ENCODE assay signal across 13 cellular contexts in the genomic region with DNA sequence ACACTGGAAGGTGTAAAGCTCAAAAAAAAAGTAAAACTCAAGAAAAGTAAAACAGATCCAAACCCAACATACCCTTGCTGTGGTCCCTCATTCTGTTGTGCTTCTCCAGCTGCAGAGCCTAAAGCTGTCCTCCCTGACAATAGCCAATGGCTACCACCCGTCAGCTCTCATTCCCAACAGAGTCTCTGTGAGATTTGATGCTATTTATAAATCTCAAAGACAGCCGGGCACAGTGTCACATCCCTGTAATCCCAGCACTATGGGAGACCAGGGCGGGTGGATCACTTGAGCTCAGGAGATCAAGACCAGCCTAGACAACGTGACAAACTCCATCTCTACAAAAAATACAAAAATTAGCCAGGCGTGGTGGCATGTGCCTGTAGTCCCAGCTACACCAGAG.
A peak's percentile ranks its signal among the peaks of the same experiment; 100 is the strongest.
DNase-seq lines count a peak whose midpoint lies in the region; ATAC-seq and TF ChIP-seq lines count a peak whose summit lies in the region.
"Had no signal": no experiment of that assay in that cellular context is flagged by ENCODE, and none has a peak within 500 bp of the region (broad histone marks: within the 10 kb centered on the region; RNA-seq: fewer than 3 reads in every experiment).

No MANE protein-coding gene starts in this region.

- H3F3A ChIP-seq in neural progenitor cell (ENCODE audit: low read depth), result no peaks in the 10 kb centered on the region

- ATAC-seq in left cardiac atrium, result peak; percentile 48 to 60

- H3K36me3 Mint-ChIP-seq in neural progenitor cell, result peaks cover 40% of the 10 kb centered on the region

- H3K4me3 Mint-ChIP-seq in neural progenitor cell, result no peak overlapping the region

- H3K27me3 ChIP-seq in KMS-11 (ENCODE audit: insufficient read depth, low read depth), result no peaks in the 10 kb centered on the region
- H3K27me3 ChIP-seq in WERI-Rb-1 (ENCODE audit: insufficient read depth, low read depth, severe bottlenecking), result no peaks in the 10 kb centered on the region
- no peaks in the 10 kb centered on the region for H3K27me3 ChIP-seq in neural progenitor cell
- H3K27me3 ChIP-seq: BLaER1 treated with 17β-estradiol and CSF1 and Interleukin-3, amounts not matched to agents 10 nM and 100 nM had no signal

- no peaks in the 10 kb centered on the region for H3K9me3 Mint-ChIP-seq in neural progenitor cell

- H3K4me2 ChIP-seq in KMS-11 (peak overlapping the region; percentile 86), neural progenitor cell (no peak overlapping the region)

- intact Hi-C loops in left cardiac atrium (cut with DNase I), result no loop called here

- H3K9me3 ChIP-seq in WERI-Rb-1 (ENCODE audit: severe bottlenecking) (no peaks in the 10 kb centered on the region), neural progenitor cell (ENCODE audit: low read depth) (no peaks in the 10 kb centered on the region)
- H3K9me3 ChIP-seq: BLaER1 treated with 17β-estradiol and CSF1 and Interleukin-3, amounts not matched to agents 10 nM and 100 nM had no signal

- H3K27ac ChIP-seq in KMS-11 (peak overlapping the region; percentile 92), WERI-Rb-1 (no peak overlapping the region), neural progenitor cell (no peak overlapping the region)
- H3K27ac ChIP-seq: BLaER1 treated with 17β-estradiol and CSF1 and Interleukin-3, amounts not matched to agents 10 nM and 100 nM had no signal

- no peak overlapping the region for H3K9ac ChIP-seq in KMS-11
- H3K9ac ChIP-seq in neural progenitor cell, result no peak overlapping the region
- H3K9ac ChIP-seq: BLaER1 treated with 17β-estradiol and CSF1 and Interleukin-3, amounts not matched to agents 10 nM and 100 nM had no signal

- H3K36me3 ChIP-seq in KMS-11 (ENCODE audit: insufficient read depth) (peaks cover 5% of the 10 kb centered on the region; the same call in 1 of the 2 replicates), WERI-Rb-1 (peaks cover 39% of the 10 kb centered on the region), neural progenitor cell (no peaks in the 10 kb centered on the region)

- peaks cover 47% of the 10 kb centered on the region for H3K4me1 Mint-ChIP-seq in neural progenitor cell

- no peak overlapping the region for H2AFZ ChIP-seq in KMS-11 (ENCODE audit: low read depth)
- H2AFZ ChIP-seq in neural progenitor cell (replicated peaks), result no peak overlapping the region

- DNase-seq in WERI-Rb-1 (peak; percentile 43), left cardiac atrium (no peak), putamen (ENCODE audit: low spot score) (peak; percentile 43), NCI-H2196 (lab: John Stamatoyannopoulos, UW; ENCODE audit: unreplicated experiment) (no peak), DMS114 treated with DMSO at 0.1 percent for 48 hours (lab: John Stamatoyannopoulos, UW; ENCODE audit: unreplicated experiment) (no peak), neural progenitor cell (ENCODE audit: low spot score) (no peak)
- DNase-seq: DMS 273 treated with DMSO at 0.1 percent for 48 hours, NCI-H1048, NCI-H2107, NCI-H446, SIG-M5 had no signal

- TF ChIP-seq CTCF in KMS-11 (conservative IDR thresholded peaks at IDR 0.05; ENCODE audit: low read depth, low read length) (no peak), WERI-Rb-1 (IDR thresholded peaks at IDR 0.05; ENCODE audit: low read depth, low read length) (no peak), neural progenitor cell (IDR thresholded peaks at IDR 0.05) (no peak)

- H3K4me3 ChIP-seq in KMS-11 (IDR thresholded peaks at IDR 0.05; ENCODE audit: insufficient read depth, low read depth, low read length), result no peak overlapping the region
- no peak overlapping the region for H3K4me3 ChIP-seq in WERI-Rb-1 (ENCODE audit: low read depth, low read length)
- no peak overlapping the region for H3K4me3 ChIP-seq in neural progenitor cell
- H3K4me3 ChIP-seq: BLaER1 treated with 17β-estradiol and CSF1 and Interleukin-3, amounts not matched to agents 10 nM and 100 nM had no signal

- peaks cover 2% of the 10 kb centered on the region for H3K27me3 Mint-ChIP-seq in neural progenitor cell (ENCODE audit: insufficient read depth, low read depth)

- H3K27ac Mint-ChIP-seq in neural progenitor cell, result no peak overlapping the region

- H3K4me1 ChIP-seq in KMS-11 (ENCODE audit: low read depth, poor library complexity, severe bottlenecking), result peaks cover 97% of the 10 kb centered on the region
- no peaks in the 10 kb centered on the region for H3K4me1 ChIP-seq in neural progenitor cell

- H3K79me2 ChIP-seq in KMS-11 (ENCODE audit: insufficient read depth, low read depth) (peaks cover 62% of the 10 kb centered on the region), neural progenitor cell (ENCODE audit: low read depth) (peaks cover 4% of the 10 kb centered on the region)

- H4K20me1 ChIP-seq in KMS-11 (ENCODE audit: insufficient read depth) (no peaks in the 10 kb centered on the region), neural progenitor cell (ENCODE audit: low read depth) (peaks cover 18% of the 10 kb centered on the region)

Comparison
In these comparisons a context has a peak if more than half of its experiments do, and no peak if none do; other contexts are left out.
1. DNase-seq: peak in WERI-Rb-1 (single experiment) and putamen (single experiment); none in left cardiac atrium (single experiment), NCI-H2196 (single experiment), DMS114 treated with DMSO at 0.1 percent for 48 hours (single experiment) and neural progenitor cell (single experiment).